1 cellular context compared by ENCODE assay signal in genomic region chr15:31197497-31198414, GRCh38.
A peak's percentile ranks its signal among the peaks of the same experiment; 100 is the strongest.
TF ChIP-seq lines count a peak whose summit lies in the region.

No MANE protein-coding gene starts in this region.

TF ChIP-seq in HepG2, 621 proteins besides CTCF, POLR2A, EP300 and RAD21 (continued from another document):
- TF ChIP-seq, protein P1, sequence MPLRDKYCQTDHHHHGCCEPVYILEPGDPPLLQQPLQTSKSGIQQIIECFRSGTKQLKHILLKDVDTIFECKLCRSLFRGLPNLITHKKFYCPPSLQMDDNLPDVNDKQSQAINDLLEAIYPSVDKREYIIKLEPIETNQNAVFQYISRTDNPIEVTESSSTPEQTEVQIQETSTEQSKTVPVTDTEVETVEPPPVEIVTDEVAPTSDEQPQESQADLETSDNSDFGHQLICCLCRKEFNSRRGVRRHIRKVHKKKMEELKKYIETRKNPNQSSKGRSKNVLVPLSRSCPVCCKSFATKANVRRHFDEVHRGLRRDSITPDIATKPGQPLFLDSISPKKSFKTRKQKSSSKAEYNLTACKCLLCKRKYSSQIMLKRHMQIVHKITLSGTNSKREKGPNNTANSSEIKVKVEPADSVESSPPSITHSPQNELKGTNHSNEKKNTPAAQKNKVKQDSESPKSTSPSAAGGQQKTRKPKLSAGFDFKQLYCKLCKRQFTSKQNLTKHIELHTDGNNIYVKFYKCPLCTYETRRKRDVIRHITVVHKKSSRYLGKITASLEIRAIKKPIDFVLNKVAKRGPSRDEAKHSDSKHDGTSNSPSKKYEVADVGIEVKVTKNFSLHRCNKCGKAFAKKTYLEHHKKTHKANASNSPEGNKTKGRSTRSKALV (CRISPR knock-in tag; IDR thresholded peaks at IDR 0.05), result no peak
- TF ChIP-seq HNF1A (IDR thresholded peaks at IDR 0.05; ENCODE audit: low read depth) (no peak), HNF1A (CRISPR knock-in tag; IDR thresholded peaks at IDR 0.05; ENCODE audit: borderline replicate concordance) (no peak), ZNF615 (CRISPR knock-in tag; IDR thresholded peaks at IDR 0.05; ENCODE audit: borderline replicate concordance) (no peak), ZNF256 (CRISPR knock-in tag; conservative IDR thresholded peaks at IDR 0.05) (no peak), FOXO1 (CRISPR knock-in tag; IDR thresholded peaks at IDR 0.05) (no peak), ZNF687 (CRISPR knock-in tag; IDR thresholded peaks at IDR 0.05) (0 out of 2 replicates have a peak, but pooled peaks have one; percentile 21), ZNF484 (CRISPR knock-in tag; IDR thresholded peaks at IDR 0.05; ENCODE audit: borderline replicate concordance, low read depth) (no peak), ZNF720 (CRISPR knock-in tag; IDR thresholded peaks at IDR 0.05) (no peak), MYC (CRISPR knock-in tag; IDR thresholded peaks at IDR 0.05; ENCODE audit: borderline replicate concordance) (peak; percentile 19; the same call in 1 of the 2 replicates), ZNF790 (CRISPR knock-in tag; IDR thresholded peaks at IDR 0.05; ENCODE audit: borderline replicate concordance) (no peak), ZFYVE20 (CRISPR knock-in tag; IDR thresholded peaks at IDR 0.05; ENCODE audit: borderline replicate concordance, low read depth) (no peak), HOXA5 (CRISPR knock-in tag; IDR thresholded peaks at IDR 0.05) (no peak), ZNF382 (CRISPR knock-in tag; IDR thresholded peaks at IDR 0.05; ENCODE audit: borderline replicate concordance) (no peak)
- TF ChIP-seq, protein P2, sequence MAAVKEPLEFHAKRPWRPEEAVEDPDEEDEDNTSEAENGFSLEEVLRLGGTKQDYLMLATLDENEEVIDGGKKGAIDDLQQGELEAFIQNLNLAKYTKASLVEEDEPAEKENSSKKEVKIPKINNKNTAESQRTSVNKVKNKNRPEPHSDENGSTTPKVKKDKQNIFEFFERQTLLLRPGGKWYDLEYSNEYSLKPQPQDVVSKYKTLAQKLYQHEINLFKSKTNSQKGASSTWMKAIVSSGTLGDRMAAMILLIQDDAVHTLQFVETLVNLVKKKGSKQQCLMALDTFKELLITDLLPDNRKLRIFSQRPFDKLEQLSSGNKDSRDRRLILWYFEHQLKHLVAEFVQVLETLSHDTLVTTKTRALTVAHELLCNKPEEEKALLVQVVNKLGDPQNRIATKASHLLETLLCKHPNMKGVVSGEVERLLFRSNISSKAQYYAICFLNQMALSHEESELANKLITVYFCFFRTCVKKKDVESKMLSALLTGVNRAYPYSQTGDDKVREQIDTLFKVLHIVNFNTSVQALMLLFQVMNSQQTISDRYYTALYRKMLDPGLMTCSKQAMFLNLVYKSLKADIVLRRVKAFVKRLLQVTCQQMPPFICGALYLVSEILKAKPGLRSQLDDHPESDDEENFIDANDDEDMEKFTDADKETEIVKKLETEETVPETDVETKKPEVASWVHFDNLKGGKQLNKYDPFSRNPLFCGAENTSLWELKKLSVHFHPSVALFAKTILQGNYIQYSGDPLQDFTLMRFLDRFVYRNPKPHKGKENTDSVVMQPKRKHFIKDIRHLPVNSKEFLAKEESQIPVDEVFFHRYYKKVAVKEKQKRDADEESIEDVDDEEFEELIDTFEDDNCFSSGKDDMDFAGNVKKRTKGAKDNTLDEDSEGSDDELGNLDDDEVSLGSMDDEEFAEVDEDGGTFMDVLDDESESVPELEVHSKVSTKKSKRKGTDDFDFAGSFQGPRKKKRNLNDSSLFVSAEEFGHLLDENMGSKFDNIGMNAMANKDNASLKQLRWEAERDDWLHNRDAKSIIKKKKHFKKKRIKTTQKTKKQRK (IDR thresholded peaks at IDR 0.05; ENCODE audit: low read length), result no peak
